Comparison of ENCODE assay signal across 21 cellular contexts in genomic region chr20:47269309-47270165, GRCh38.
A peak's percentile ranks its signal among the peaks of the same experiment; 100 is the strongest.
DNase-seq lines count a peak whose midpoint lies in the region; ATAC-seq, FAIRE-seq and TF ChIP-seq lines count a peak whose summit lies in the region.
"Had no signal": no experiment of that assay in that cellular context is flagged by ENCODE, and none has a peak within 500 bp of the region (broad histone marks: within the 10 kb centered on the region; RNA-seq: fewer than 3 reads in every experiment).

No MANE protein-coding gene starts in this region.

- ATAC-seq in HepG2 (no peak), right lobe of liver (no peak), HG03565 (IDR thresholded peaks at IDR 0.05; ENCODE audit: unreplicated experiment) (no peak)
- ATAC-seq: gastrocnemius medialis had no signal

- peaks cover 5% of the 10 kb centered on the region for H3K4me1 ChIP-seq in HepG2 (ENCODE audit: insufficient read depth, low read length)
- H3K4me1 ChIP-seq in right lobe of liver, result peaks cover 0 to 7% (median under 1%) of the 10 kb centered on the region in 4 donors

- no peak overlapping the region for H3K9ac ChIP-seq in HepG2 (ENCODE audit: insufficient read depth, low read depth, low read length)

- H3K27me3 ChIP-seq in HepG2 (ENCODE audit: control insufficient read depth in 1 of 2, insufficient read depth in 2 of 2, low read length in 2 of 2) (no peaks in the 10 kb centered on the region), right lobe of liver (no peaks in the 10 kb centered on the region)
- H3K27me3 ChIP-seq: gastrocnemius medialis had no signal

- intact Hi-C loops in HepG2 (cut with micrococcal nuclease; ENCODE audit: unreplicated experiment), result loop anchor here (5.0 kb wide), 2 partner anchors 37 to 48 kb away; no protein-coding TSS in a partner anchor
- intact Hi-C loops in right lobe of liver (cut with DNase I), result loop anchor here in 1 of 2 donors (10.0 kb wide), 1 partner anchor 115 kb away; no protein-coding TSS in a partner anchor

- FAIRE-seq in HepG2 (lab: Jason Lieb, UNC), result no peak
- FAIRE-seq: endothelial cell of umbilical vein, GM12891, kidney had no signal

- no peak overlapping the region for H3K4me3 ChIP-seq in HepG2 (replicated peaks in 1 of 3; ENCODE audit: insufficient read depth in 1 of 3, low read depth in 2 of 3, low read length in 3 of 3)
- no peak overlapping the region for H3K4me3 ChIP-seq in right lobe of liver
- H3K4me3 ChIP-seq: gastrocnemius medialis, lung had no signal

- no peak for TF ChIP-seq RAD21 in HepG2 (CRISPR knock-in tag; IDR thresholded peaks at IDR 0.05)

- TF ChIP-seq EP300 in HepG2 (IDR thresholded peaks at IDR 0.05; ENCODE audit: low read depth in 2 of 2, low read length in 2 of 2) (no peak), HepG2 (CRISPR knock-in tag; IDR thresholded peaks at IDR 0.05; ENCODE audit: borderline replicate concordance) (no peak)

- H4K20me1 ChIP-seq in HepG2 (ENCODE audit: insufficient read depth, low read length), result peaks cover 60% of the 10 kb centered on the region

- peaks cover 27% of the 10 kb centered on the region for H3K4me1 Mint-ChIP-seq in activated naive CD4-positive, alpha-beta T cell treated with anti-CD3 and anti-CD28 coated beads, Interleukin-2, amount 10 ng/mL, durations not matched to agents 7 days and 5 days

- no peaks in the 10 kb centered on the region for H3K9me3 Mint-ChIP-seq in activated naive CD4-positive, alpha-beta T cell treated with anti-CD3 and anti-CD28 coated beads, Interleukin-2, amount 10 ng/mL, durations not matched to agents 7 days and 5 days
- H3K9me3 Mint-ChIP-seq: activated T-helper 2 cell treated with anti-CD3 and anti-CD28 coated beads, Interferon-gamma antibody, Interleukin-2, Interleukin-4, amounts not matched to agents 10 μg/mL and 5 μg/mL and 100 μg/mL, durations not matched to agents 14 hours and 24 hours and 36 hours; CD4-positive, CD25-positive, alpha-beta regulatory T cell had no signal

- no peak overlapping the region for H3K4me3 Mint-ChIP-seq in activated naive CD4-positive, alpha-beta T cell treated with anti-CD3 and anti-CD28 coated beads, Interleukin-2, amount 10 ng/mL, durations not matched to agents 7 days and 5 days
- H3K4me3 Mint-ChIP-seq: CD4-positive, CD25-positive, alpha-beta regulatory T cell had no signal

- H3K27ac ChIP-seq in HepG2 (ENCODE audit: extremely low read length, insufficient read depth, low read length) (no peak overlapping the region), right lobe of liver (no peak overlapping the region)
- H3K27ac ChIP-seq: gastrocnemius medialis had no signal

- in situ Hi-C loops in HepG2 (cut with HindIII; ENCODE audit: extremely low pct_ligation_motif_present, low pct_unique_long_range_greater_than_20kb), result loop anchor here (10.0 kb wide), 1 partner anchor 115 kb away; no protein-coding TSS in a partner anchor

- peaks cover 28% of the 10 kb centered on the region for H3K36me3 Mint-ChIP-seq in activated naive CD4-positive, alpha-beta T cell treated with anti-CD3 and anti-CD28 coated beads, Interleukin-2, amount 10 ng/mL, durations not matched to agents 7 days and 5 days

- H3K36me3 ChIP-seq in HepG2 (replicated peaks in 1 of 2; ENCODE audit: control insufficient read depth in 1 of 2, insufficient read depth in 2 of 2, low read length in 2 of 2) (peaks cover 46 to 76% of the 10 kb centered on the region in 2 experiments), right lobe of liver (peaks cover 0 to 5% (median 0%) of the 10 kb centered on the region in 4 donors)

- DNase-seq in HepG2 (ENCODE audit: low spot score) (no peak), right lobe of liver (no peak), amniotic epithelial cell (ENCODE audit: low read depth) (peak; percentile 27), fibroblast of peridontal ligament (ENCODE audit: extremely low read depth) (peak; percentile 22), NCI-H2107 treated with DMSO at 0.1 percent for 48 hours (lab: John Stamatoyannopoulos, UW; ENCODE audit: unreplicated experiment) (no peak)
- DNase-seq in activated CD4-positive, alpha-beta T cell treated with anti-CD3 and anti-CD28 coated beads for 48 hours, result no peak
- DNase-seq in activated naive CD4-positive, alpha-beta T cell treated with anti-CD3 and anti-CD28 coated beads, Interleukin-2, amount 10 ng/mL, durations not matched to agents 7 days and 5 days, result no peak
- DNase-seq: CD4-positive, CD25-positive, alpha-beta regulatory T cell; gastrocnemius medialis; kidney; NCI-H1048; NCI-H1930; NCI-H510A; retina; RPMI8226; stimulated activated CD8-positive, alpha-beta memory T cell treated with anti-CD3 and anti-CD28 coated beads, Interleukin-4, amount 100 ng/mL, for 48 hours had no signal

- H3K9me3 ChIP-seq in HepG2 (ENCODE audit: low read length) (no peaks in the 10 kb centered on the region), right lobe of liver (no peaks in the 10 kb centered on the region)
- H3K9me3 ChIP-seq: gastrocnemius medialis had no signal

- POLR2A ChIA-PET in HepG2 (lab: Yijun Ruan, JAX), result no interaction called here

- CTCF ChIA-PET in HepG2 (lab: Yijun Ruan, JAX; ENCODE audit: low intra/inter-chr PET ratio, low total read pairs), result interaction anchor here (1.1 kb wide), 1 partner anchor 114 kb away, joined by 3 read pairs; no protein-coding TSS in a partner anchor
- CTCF ChIA-PET in activated naive CD4-positive, alpha-beta T cell treated with anti-CD3 and anti-CD28 coated beads, Interleukin-2, amount 10 ng/mL, durations not matched to agents 7 days and 5 days (lab: Charles Lee), result interaction anchor here (6.7 kb wide), 1 partner anchor 112 kb away, joined by 403 read pairs; no protein-coding TSS in a partner anchor

- H3K4me2 ChIP-seq in HepG2 (ENCODE audit: low read depth, low read length), result no peak overlapping the region

- no peaks in the 10 kb centered on the region for H3K27me3 Mint-ChIP-seq in activated naive CD4-positive, alpha-beta T cell treated with anti-CD3 and anti-CD28 coated beads, Interleukin-2, amount 10 ng/mL, durations not matched to agents 7 days and 5 days
- H3K27me3 Mint-ChIP-seq: CD4-positive, CD25-positive, alpha-beta regulatory T cell had no signal

- H3K79me2 ChIP-seq in HepG2 (ENCODE audit: insufficient read depth, low read length), result peaks cover 70% of the 10 kb centered on the region

- no TSS peak for BruUV-seq in HepG2 (replicated peaks; lab: Mats Ljungman, UMichigan)

- no peak overlapping the region for H2AFZ ChIP-seq in HepG2 (ENCODE audit: low read length)

- TF ChIP-seq CTCF in HepG2 (CRISPR knock-in tag; IDR thresholded peaks at IDR 0.05), result no peak
- no peak for TF ChIP-seq CTCF in right lobe of liver (IDR thresholded peaks at IDR 0.05)

- 95% methylated on average over 7 of the region's 7 CpGs for WGBS in HepG2 (ENCODE audit: low lambda C conversion rate)
- WGBS in right lobe of liver (ENCODE audit: insufficient coverage, low coverage, low lambda C conversion rate, missing lambda C conversion rate), result 95% methylated on average over 7 of the region's 7 CpGs

- TF ChIP-seq POLR2A in HepG2 (IDR thresholded peaks at IDR 0.05; ENCODE audit: insufficient read depth in 1 of 2, low read depth in 2 of 2, low read length in 2 of 2) (no peak), right lobe of liver (IDR thresholded peaks at IDR 0.05) (no peak)

- H3K27ac Mint-ChIP-seq in activated naive CD4-positive, alpha-beta T cell treated with anti-CD3 and anti-CD28 coated beads, Interleukin-2, amount 10 ng/mL, durations not matched to agents 7 days and 5 days, result no peak overlapping the region
- H3K27ac Mint-ChIP-seq: activated T-helper 2 cell treated with anti-CD3 and anti-CD28 coated beads, Interferon-gamma antibody, Interleukin-2, Interleukin-4, amounts not matched to agents 10 μg/mL and 5 μg/mL and 100 μg/mL, durations not matched to agents 14 hours and 24 hours and 36 hours; CD4-positive, CD25-positive, alpha-beta regulatory T cell had no signal

TF ChIP-seq in HepG2, 621 proteins besides CTCF, POLR2A, EP300 and RAD21 (continues in another document):
- TF ChIP-seq RBM22 (optimal IDR thresholded peaks at IDR 0.05; ENCODE audit: low read length), result peak; percentile 65
- TF ChIP-seq ZNF720 (CRISPR knock-in tag; IDR thresholded peaks at IDR 0.05), result no peak
- TF ChIP-seq ZSCAN20 (CRISPR knock-in tag; IDR thresholded peaks at IDR 0.05; ENCODE audit: borderline replicate concordance), result no peak
- TF ChIP-seq PHB2 (IDR thresholded peaks at IDR 0.05; ENCODE audit: partially characterized antibody), result no peak
- TF ChIP-seq IKZF4 (CRISPR knock-in tag; IDR thresholded peaks at IDR 0.05; ENCODE audit: borderline replicate concordance, low read depth, not compliant biosample characterization), result no peak
- TF ChIP-seq HOXA5 (CRISPR knock-in tag; IDR thresholded peaks at IDR 0.05), result no peak

Comparison
In these comparisons a context has a peak if more than half of its experiments do, and no peak if none do; other contexts are left out.
1. DNase-seq: peak in amniotic epithelial cell (single experiment) and fibroblast of peridontal ligament (single experiment); none in HepG2 (single experiment), right lobe of liver (0 of 3), NCI-H2107 treated with DMSO at 0.1 percent for 48 hours (single experiment), activated CD4-positive, alpha-beta T cell treated with anti-CD3 and anti-CD28 coated beads for 48 hours (single experiment) and activated naive CD4-positive, alpha-beta T cell treated with anti-CD3 and anti-CD28 coated beads, Interleukin-2, amount 10 ng/mL, durations not matched to agents 7 days and 5 days (single experiment).